34 cellular contexts compared by ENCODE assay signal in the genomic region with DNA sequence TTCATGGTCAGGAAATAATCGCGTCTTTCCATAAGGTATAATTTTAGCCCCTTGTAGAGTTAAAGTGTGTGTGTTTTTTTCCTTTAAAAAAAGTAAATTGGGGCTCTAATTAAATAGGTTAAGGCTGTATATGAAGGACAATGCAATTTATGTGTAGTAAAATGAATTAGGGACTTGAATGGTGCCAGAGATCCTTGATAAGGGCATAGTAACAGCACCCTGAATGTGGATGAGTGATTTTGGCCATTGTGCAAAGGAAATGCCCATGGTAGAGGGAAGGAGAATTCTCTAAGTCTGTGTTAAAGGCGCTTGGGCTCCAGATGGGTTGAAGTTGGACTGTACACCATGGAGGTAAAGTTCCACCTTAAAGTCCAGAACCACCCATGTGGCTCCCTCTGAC.
"Had no signal": no experiment of that assay in that cellular context is flagged by ENCODE, and none has a peak within 500 bp of the region (broad histone marks: within the 10 kb centered on the region; RNA-seq: fewer than 3 reads in every experiment).

No MANE protein-coding gene starts in this region.

- H3K9ac ChIP-seq: KMS-11 had no signal

- H3K4me2 ChIP-seq: KMS-11 had no signal

- H3K9me3 ChIP-seq: MG63 had no signal

- H3K36me3 ChIP-seq: MG63 had no signal

- H3K27me3 ChIP-seq: MG63 had no signal

- H3K27ac ChIP-seq: KMS-11 had no signal

- H3K4me3 ChIP-seq: MG63 had no signal

- DNase-seq: Kasumi-1, KG1, MG63, MM.1S, MV-4-11, NCI-H1048, NCI-H1092, NCI-H1092 treated with DMSO at 0.1 percent for 48 hours, NCI-H1105, NCI-H1105 treated with DMSO at 0.1 percent for 48 hours, NCI-H1417, NCI-H1417 treated with DMSO at 0.1 percent for 48 hours, NCI-H1436, NCI-H1436 treated with DMSO at 0.1 percent for 48 hours, NCI-H146, NCI-H1694, NCI-H1694 treated with DMSO at 0.1 percent for 48 hours, NCI-H187, NCI-H187 treated with DMSO at 0.1 percent for 48 hours, NCI-H1930, NCI-H2029, NCI-H2029 treated with DMSO at 0.1 percent for 48 hours, NCI-H2081, NCI-H2081 treated with DMSO at 0.1 percent for 48 hours, NCI-H2107, NCI-H2171, NCI-H2171 treated with DMSO at 0.1 percent for 48 hours, NCI-H2227 treated with DMSO at 0.1 percent for 48 hours, NCI-H226, NCI-H345, NCI-H446, NCI-H446 treated with DMSO at 0.1 percent for 48 hours, NCI-H510A had no signal
